ENCODE assay signal across 10 cellular contexts in genomic region chr1:206717237-206717989, GRCh38. TPM values are rescaled to one million over a fixed set of nuclear protein-coding genes. Genes with fewer than 3 reads are reported as not detected.
DNase-seq lines count a peak whose midpoint lies in the region; ATAC-seq, FAIRE-seq and TF ChIP-seq lines count a peak whose summit lies in the region.
"Had no signal": no experiment of that assay in that cellular context is flagged by ENCODE, and none has a peak within 500 bp of the region (broad histone marks: within the 10 kb centered on the region; RNA-seq: fewer than 3 reads in every experiment).

No MANE protein-coding gene starts in this region.

- H3K4me1 Mint-ChIP-seq in activated CD4-positive, alpha-beta memory T cell treated with anti-CD3 and anti-CD28 coated beads, Interleukin-2, amount 10 ng/mL, durations not matched to agents 7 days and 5 days: peaks cover 74% of the 10 kb centered on the region

- TF ChIP-seq RAD21 in liver (IDR thresholded peaks at IDR 0.05) (peak in 1 of 2 donors; percentile 15), HepG2 (CRISPR knock-in tag; IDR thresholded peaks at IDR 0.05) (no peak)

- TF ChIP-seq CTCF in liver (IDR thresholded peaks at IDR 0.05; ENCODE audit: low read depth, low read length, missing input control) (no peak), HepG2 (CRISPR knock-in tag; IDR thresholded peaks at IDR 0.05) (no peak), esophagus muscularis mucosa (IDR thresholded peaks at IDR 0.05) (no peak)

- peaks cover 4% of the 10 kb centered on the region for H3K36me3 Mint-ChIP-seq in activated CD4-positive, alpha-beta memory T cell treated with anti-CD3 and anti-CD28 coated beads, Interleukin-2, amount 10 ng/mL, durations not matched to agents 7 days and 5 days (ENCODE audit: low read depth)

- WGBS in liver: 72% methylated on average over 5 of the region's 5 CpGs
- 91% methylated on average over 5 of the region's 5 CpGs for WGBS in HepG2 (ENCODE audit: low lambda C conversion rate)
- WGBS in small intestine, 3 donors: 66 to 73% (median 68%) methylated on average over 5 of the region's 5 CpGs
- 86% methylated on average over 5 of the region's 5 CpGs for WGBS in esophagus muscularis mucosa

- CTCF ChIA-PET in HepG2 (lab: Yijun Ruan, JAX; ENCODE audit: low intra/inter-chr PET ratio, low total read pairs): no interaction called here
- CTCF ChIA-PET in activated CD4-positive, alpha-beta memory T cell treated with anti-CD3 and anti-CD28 coated beads, Interleukin-2, amount 10 ng/mL, durations not matched to agents 7 days and 5 days (lab: Charles Lee): interaction anchor here (0.6 to 4.7 kb wide), 4 partner anchors 8 to 242 kb away, joined by 3 to 24 read pairs (median 12); no protein-coding TSS in a partner anchor

- H3K27me3 Mint-ChIP-seq in activated CD4-positive, alpha-beta memory T cell treated with anti-CD3 and anti-CD28 coated beads, Interleukin-2, amount 10 ng/mL, durations not matched to agents 7 days and 5 days: no peaks in the 10 kb centered on the region

- H3K36me3 ChIP-seq in liver (ENCODE audit: control insufficient read depth in 4 of 4, insufficient read depth in 3 of 4, low read depth in 1 of 4, low read length in 3 of 4) (no peaks in the 10 kb centered on the region), HepG2 (replicated peaks in 1 of 2; ENCODE audit: control insufficient read depth in 1 of 2, insufficient read depth in 2 of 2, low read length in 2 of 2) (no peaks in the 10 kb centered on the region), small intestine (ENCODE audit: control insufficient read depth in 2 of 2, insufficient read depth in 2 of 2, low read length in 2 of 2) (no peaks in the 10 kb centered on the region), esophagus muscularis mucosa (no peaks in the 10 kb centered on the region)
- H3K36me3 ChIP-seq: suprapubic skin had no signal

- H3K79me2 ChIP-seq in HepG2 (ENCODE audit: insufficient read depth, low read length): peaks cover 43% of the 10 kb centered on the region

- H3K4me3 ChIP-seq in liver (ENCODE audit: low read depth in 1 of 3, low read length in 3 of 3) (no peak overlapping the region), HepG2 (replicated peaks in 1 of 3; ENCODE audit: insufficient read depth in 1 of 3, low read depth in 2 of 3, low read length in 3 of 3) (no peak overlapping the region), small intestine (ENCODE audit: low read depth in 1 of 2, low read length in 2 of 2) (no peak overlapping the region), esophagus muscularis mucosa (no peak overlapping the region)
- H3K4me3 ChIP-seq: suprapubic skin had no signal

- H3K27me3 ChIP-seq in liver (ENCODE audit: control insufficient read depth in 4 of 4, insufficient read depth in 4 of 4, low read length in 3 of 4): no peaks in the 10 kb centered on the region
- H3K27me3 ChIP-seq in HepG2 (ENCODE audit: control insufficient read depth in 1 of 2, insufficient read depth in 2 of 2, low read length in 2 of 2): no peaks in the 10 kb centered on the region
- no peaks in the 10 kb centered on the region for H3K27me3 ChIP-seq in small intestine (ENCODE audit: control insufficient read depth in 2 of 2, insufficient read depth in 2 of 2, low read length in 2 of 2)
- H3K27me3 ChIP-seq in esophagus muscularis mucosa: no peaks in the 10 kb centered on the region
- H3K27me3 ChIP-seq: suprapubic skin had no signal

- no peak overlapping the region for H3K9ac ChIP-seq in liver (ENCODE audit: low read depth in 1 of 2, low read length in 2 of 2)
- H3K9ac ChIP-seq in HepG2 (ENCODE audit: insufficient read depth, low read depth, low read length): no peak overlapping the region

- no peak overlapping the region for H2AFZ ChIP-seq in HepG2 (ENCODE audit: low read length)

- in situ Hi-C loops in HepG2 (cut with HindIII; ENCODE audit: extremely low pct_ligation_motif_present, low pct_unique_long_range_greater_than_20kb): no loop called here

- TF ChIP-seq EP300 in HepG2 (IDR thresholded peaks at IDR 0.05; ENCODE audit: low read depth in 2 of 2, low read length in 2 of 2) (no peak), HepG2 (CRISPR knock-in tag; IDR thresholded peaks at IDR 0.05; ENCODE audit: borderline replicate concordance) (no peak), esophagus muscularis mucosa (IDR thresholded peaks at IDR 0.05) (no peak)

- TF ChIP-seq POLR2A in HepG2 (IDR thresholded peaks at IDR 0.05; ENCODE audit: insufficient read depth in 1 of 2, low read depth in 2 of 2, low read length in 2 of 2) (no peak), esophagus muscularis mucosa (IDR thresholded peaks at IDR 0.05; ENCODE audit: low read depth) (no peak)

- no peak overlapping the region for H3K4me3 Mint-ChIP-seq in activated CD4-positive, alpha-beta memory T cell treated with anti-CD3 and anti-CD28 coated beads, Interleukin-2, amount 10 ng/mL, durations not matched to agents 7 days and 5 days

- H3K9me3 ChIP-seq in liver (ENCODE audit: control insufficient read depth in 4 of 4, low read length in 3 of 4): no peaks in the 10 kb centered on the region
- H3K9me3 ChIP-seq in HepG2 (ENCODE audit: low read length): no peaks in the 10 kb centered on the region
- no peaks in the 10 kb centered on the region for H3K9me3 ChIP-seq in small intestine (ENCODE audit: control insufficient read depth, low read depth)
- H3K9me3 ChIP-seq in esophagus muscularis mucosa: no peaks in the 10 kb centered on the region
- H3K9me3 ChIP-seq: suprapubic skin had no signal

- ATAC-seq in HepG2 (no peak), HG03135 (IDR thresholded peaks at IDR 0.05; ENCODE audit: unreplicated experiment) (peak; percentile 67)

- peak overlapping the region; percentile 80 for H3K27ac Mint-ChIP-seq in activated CD4-positive, alpha-beta memory T cell treated with anti-CD3 and anti-CD28 coated beads, Interleukin-2, amount 10 ng/mL, durations not matched to agents 7 days and 5 days

- BruUV-seq in HepG2 (replicated peaks; lab: Mats Ljungman, UMichigan): no TSS peak

- intact Hi-C loops in HepG2 (cut with micrococcal nuclease; ENCODE audit: unreplicated experiment) (no loop called here), esophagus muscularis mucosa (cut with DNase I) (no loop called here)

- no peak for FAIRE-seq in HepG2 (lab: Jason Lieb, UNC)
- no peak for FAIRE-seq in small intestine (lab: Jason Lieb, UNC)
- FAIRE-seq in frontal cortex (lab: Jason Lieb, UNC): no peak
- FAIRE-seq: keratinocyte had no signal

- POLR2A ChIA-PET in HepG2 (lab: Yijun Ruan, JAX): no interaction called here
- POLR2A ChIA-PET in activated CD4-positive, alpha-beta memory T cell treated with anti-CD3 and anti-CD28 coated beads, Interleukin-2, amount 10 ng/mL, durations not matched to agents 7 days and 5 days (lab: Charles Lee): no interaction called here

- H4K20me1 ChIP-seq in HepG2 (ENCODE audit: insufficient read depth, low read length): peaks cover 10% of the 10 kb centered on the region; the same call in 1 of the 2 replicates

- H3K27ac ChIP-seq in liver (ENCODE audit: low read depth in 1 of 2, low read length in 2 of 2): peak overlapping the region; percentile 31 to 55
- no peak overlapping the region for H3K27ac ChIP-seq in HepG2 (ENCODE audit: extremely low read length, insufficient read depth, low read length)
- H3K27ac ChIP-seq in small intestine (ENCODE audit: low read depth in 1 of 2, low read length in 1 of 2): peak overlapping the region; percentile 47 to 83
- peak overlapping the region in 2 of 4 donors; percentile 48 to 71 for H3K27ac ChIP-seq in esophagus muscularis mucosa (replicated peaks in 1 of 4)
- H3K27ac ChIP-seq: suprapubic skin had no signal

- DNase-seq in HepG2 (ENCODE audit: low spot score) (no peak), small intestine (peak; percentile 27), esophagus muscularis mucosa (ENCODE audit: extremely low spot score) (no peak), ureter (ENCODE audit: low spot score) (no peak), frontal cortex (ENCODE audit: low spot score in 2 of 2) (no peak)
- DNase-seq in activated CD4-positive, alpha-beta memory T cell treated with anti-CD3 and anti-CD28 coated beads, Interleukin-2, amount 10 ng/mL, durations not matched to agents 7 days and 5 days: peak; percentile 52

- no peaks in the 10 kb centered on the region for H3K9me3 Mint-ChIP-seq in activated CD4-positive, alpha-beta memory T cell treated with anti-CD3 and anti-CD28 coated beads, Interleukin-2, amount 10 ng/mL, durations not matched to agents 7 days and 5 days

- H3K4me2 ChIP-seq in HepG2 (ENCODE audit: low read depth, low read length): no peak overlapping the region

- H3K4me1 ChIP-seq in liver (ENCODE audit: control insufficient read depth in 4 of 4, insufficient read depth in 4 of 4, low read length in 3 of 4) (peaks cover 15 to 46% (median 38%) of the 10 kb centered on the region in 4 donors), HepG2 (ENCODE audit: insufficient read depth, low read length) (peaks cover 51% of the 10 kb centered on the region), small intestine (ENCODE audit: control insufficient read depth in 2 of 2, insufficient read depth in 1 of 2, low read depth in 1 of 2, low read length in 1 of 2) (peaks cover 19 to 48% of the 10 kb centered on the region in 2 donors), esophagus muscularis mucosa (peaks cover 67 to 90% (median 79%) of the 10 kb centered on the region in 4 donors)

RNA-seq across cellular contexts. Expression of gene MAPKAPK2, which starts 32.7 kb away (rescaled TPM):
- total RNA-seq in liver (10 to 100 TPM in 1 of 2 donors, 1 to 10 TPM in 1; 9.1 to 20.3 TPM), HepG2 (2016; rRNA removed; fragmentation: Illumina TruSeq; extraction: Trizol) (14.5 and 16.6 TPM in 2 replicates), esophagus muscularis mucosa (10 to 100 TPM; 37.8 to 70.1 (median 61.7) TPM), ureter (69.8 TPM), frontal cortex (7.3 TPM)
- polyA plus RNA-seq in liver (10 to 100 TPM in 1 of 2 donors, 1 to 10 TPM in 1; 7.5 to 24.5 TPM), HepG2 (2011; rRNA removed) (34.0 and 40.1 TPM in 2 replicates), small intestine (10 to 100 TPM; 56.4 to 93.5 (median 85.0) TPM)
- total RNA-seq in HepG2 (2016; cell fraction: cytosol; rRNA removed; fragmentation: Illumina TruSeq; extraction: Trizol; ENCODE audit: low read depth): 11.7 and 13.0 TPM in 2 replicates
- 11.8 and 16.6 TPM in 2 replicates for total RNA-seq in HepG2 (2016; cell fraction: insoluble cytoplasmic fraction; rRNA removed; fragmentation: Illumina TruSeq; extraction: Trizol)
- total RNA-seq in HepG2 (2016; cell fraction: membrane; rRNA removed; fragmentation: Illumina TruSeq; extraction: Trizol): 26.9 and 28.5 TPM in 2 replicates
- 15.3 TPM in 2 replicates for total RNA-seq in HepG2 (2016; cell fraction: nucleus; rRNA removed; fragmentation: Illumina TruSeq; extraction: Trizol)
- 28.8 and 30.9 TPM in 2 replicates for polyA plus RNA-seq in HepG2 (2011; cell fraction: cytosol; rRNA removed)
- polyA plus RNA-seq in HepG2 (2011; cell fraction: nucleus; rRNA removed): 60.6 and 63.0 TPM in 2 replicates
- 17.3 and 31.0 TPM in 2 replicates for polyA plus RNA-seq in HepG2 (2012)
- polyA plus RNA-seq in HepG2 (2016; cell fraction: cytosol; fragmentation: Illumina TruSeq; extraction: Trizol; ENCODE audit: low read depth): 13.8 and 14.2 TPM in 2 replicates
- 17.8 and 22.4 TPM in 2 replicates for polyA plus RNA-seq in HepG2 (2016; cell fraction: insoluble cytoplasmic fraction; fragmentation: Illumina TruSeq; extraction: Trizol; ENCODE audit: low read depth)
- 32.7 and 35.8 TPM in 2 replicates for polyA plus RNA-seq in HepG2 (2016; cell fraction: membrane; fragmentation: Illumina TruSeq; extraction: Trizol; ENCODE audit: low read depth)
- 41.1 and 43.4 TPM in 2 replicates for polyA plus RNA-seq in HepG2 (2016; cell fraction: nucleus; fragmentation: Illumina TruSeq; extraction: Trizol; ENCODE audit: insufficient read depth, low read depth)
- 50.0 and 68.4 TPM in 2 replicates for polyA minus RNA-seq in HepG2 (2011; rRNA and poly(A)+ RNA removed; ENCODE audit: low replicate concordance)
- 15.6 and 16.3 TPM in 2 replicates for polyA minus RNA-seq in HepG2 (2011; cell fraction: cytosol; rRNA and poly(A)+ RNA removed)
- 24.2 and 25.9 TPM in 2 replicates for polyA minus RNA-seq in HepG2 (2011; cell fraction: nucleus; rRNA and poly(A)+ RNA removed)
- 10 to 100 TPM; 89.1 to 95.2 TPM for total RNA-seq in activated CD4-positive, alpha-beta memory T cell treated with anti-CD3 and anti-CD28 coated beads, Interleukin-2, amount 10 ng/mL, durations not matched to agents 7 days and 5 days

RNA-seq across cellular contexts. Expression of gene IL19, which starts 53.2 kb away (rescaled TPM):
- total RNA-seq in liver: not detected
- polyA plus RNA-seq in liver: not detected
- not detected in 2 replicates for total RNA-seq in HepG2 (2016; rRNA removed; fragmentation: Illumina TruSeq; extraction: Trizol)
- not detected in 2 replicates for total RNA-seq in HepG2 (2016; cell fraction: cytosol; rRNA removed; fragmentation: Illumina TruSeq; extraction: Trizol; ENCODE audit: low read depth)
- not detected in 2 replicates for total RNA-seq in HepG2 (2016; cell fraction: insoluble cytoplasmic fraction; rRNA removed; fragmentation: Illumina TruSeq; extraction: Trizol)
- total RNA-seq in HepG2 (2016; cell fraction: membrane; rRNA removed; fragmentation: Illumina TruSeq; extraction: Trizol): not detected in 2 replicates
- not detected in 2 replicates for total RNA-seq in HepG2 (2016; cell fraction: nucleus; rRNA removed; fragmentation: Illumina TruSeq; extraction: Trizol)
- polyA plus RNA-seq in HepG2 (2011; rRNA removed): not detected in 2 replicates
- polyA plus RNA-seq in HepG2 (2011; cell fraction: cytosol; rRNA removed): not detected in 2 replicates
- polyA plus RNA-seq in HepG2 (2011; cell fraction: nucleus; rRNA removed): not detected in 2 replicates
- polyA plus RNA-seq in HepG2 (2012): not detected in 2 replicates
- not detected in 2 replicates for polyA plus RNA-seq in HepG2 (2016; cell fraction: cytosol; fragmentation: Illumina TruSeq; extraction: Trizol; ENCODE audit: low read depth)
- not detected in 2 replicates for polyA plus RNA-seq in HepG2 (2016; cell fraction: insoluble cytoplasmic fraction; fragmentation: Illumina TruSeq; extraction: Trizol; ENCODE audit: low read depth)
- polyA plus RNA-seq in HepG2 (2016; cell fraction: membrane; fragmentation: Illumina TruSeq; extraction: Trizol; ENCODE audit: low read depth): not detected in 2 replicates
- not detected in 2 replicates for polyA plus RNA-seq in HepG2 (2016; cell fraction: nucleus; fragmentation: Illumina TruSeq; extraction: Trizol; ENCODE audit: insufficient read depth, low read depth)
- polyA minus RNA-seq in HepG2 (2011; rRNA and poly(A)+ RNA removed; ENCODE audit: low replicate concordance): not detected in 2 replicates
- not detected in 2 replicates for polyA minus RNA-seq in HepG2 (2011; cell fraction: cytosol; rRNA and poly(A)+ RNA removed)
- polyA minus RNA-seq in HepG2 (2011; cell fraction: nucleus; rRNA and poly(A)+ RNA removed): not detected in 2 replicates
- total RNA-seq in activated CD4-positive, alpha-beta memory T cell treated with anti-CD3 and anti-CD28 coated beads, Interleukin-2, amount 10 ng/mL, durations not matched to agents 7 days and 5 days: not detected
- not detected for polyA plus RNA-seq in small intestine
- total RNA-seq in esophagus muscularis mucosa: not detected
- not detected for total RNA-seq in ureter
- not detected for total RNA-seq in frontal cortex
- total RNA-seq: suprapubic skin had no signal
- polyA plus RNA-seq: keratinocyte had no signal

RNA-seq across cellular contexts. Expression of gene IL10, which starts 54.9 kb away (rescaled TPM):
- total RNA-seq in liver (1 to 10 TPM in 1 of 2 donors, under 1 TPM in 1; 0.23 to 1.4 TPM), HepG2 (2016; rRNA removed; fragmentation: Illumina TruSeq; extraction: Trizol) (not detected in 2 replicates), esophagus muscularis mucosa (1 to 10 TPM in 3 of 4 donors, under 1 TPM in 1; 0.83 to 5.1 (median 3.5) TPM), ureter (0.68 TPM), frontal cortex (0.41 TPM)
- polyA plus RNA-seq in liver (under 1 TPM; 0.54 to 0.63 TPM), HepG2 (2011; rRNA removed) (not detected in 2 replicates), small intestine (1 to 10 TPM in 1 of 3 donors, under 1 TPM in 1, not detected in 1; 0.54 to 5.1 TPM)
- not detected in 2 replicates for total RNA-seq in HepG2 (2016; cell fraction: cytosol; rRNA removed; fragmentation: Illumina TruSeq; extraction: Trizol; ENCODE audit: low read depth)
- total RNA-seq in HepG2 (2016; cell fraction: insoluble cytoplasmic fraction; rRNA removed; fragmentation: Illumina TruSeq; extraction: Trizol): not detected in 2 replicates
- total RNA-seq in HepG2 (2016; cell fraction: membrane; rRNA removed; fragmentation: Illumina TruSeq; extraction: Trizol): not detected in 2 replicates
- total RNA-seq in HepG2 (2016; cell fraction: nucleus; rRNA removed; fragmentation: Illumina TruSeq; extraction: Trizol): not detected in 2 replicates
- polyA plus RNA-seq in HepG2 (2011; cell fraction: cytosol; rRNA removed): not detected in 2 replicates
- not detected in 2 replicates for polyA plus RNA-seq in HepG2 (2011; cell fraction: nucleus; rRNA removed)
- polyA plus RNA-seq in HepG2 (2012): not detected in 2 replicates
- not detected in 2 replicates for polyA plus RNA-seq in HepG2 (2016; cell fraction: cytosol; fragmentation: Illumina TruSeq; extraction: Trizol; ENCODE audit: low read depth)
- not detected in 2 replicates for polyA plus RNA-seq in HepG2 (2016; cell fraction: insoluble cytoplasmic fraction; fragmentation: Illumina TruSeq; extraction: Trizol; ENCODE audit: low read depth)
- polyA plus RNA-seq in HepG2 (2016; cell fraction: membrane; fragmentation: Illumina TruSeq; extraction: Trizol; ENCODE audit: low read depth): not detected in 2 replicates
- polyA plus RNA-seq in HepG2 (2016; cell fraction: nucleus; fragmentation: Illumina TruSeq; extraction: Trizol; ENCODE audit: insufficient read depth, low read depth): not detected in 2 replicates
- polyA minus RNA-seq in HepG2 (2011; rRNA and poly(A)+ RNA removed; ENCODE audit: low replicate concordance): not detected in 2 replicates
- not detected in 2 replicates for polyA minus RNA-seq in HepG2 (2011; cell fraction: cytosol; rRNA and poly(A)+ RNA removed)
- polyA minus RNA-seq in HepG2 (2011; cell fraction: nucleus; rRNA and poly(A)+ RNA removed): not detected in 2 replicates
- 1 to 10 TPM in 1 of 2 experiments, under 1 TPM in 1; 0.73 to 1.9 TPM for total RNA-seq in activated CD4-positive, alpha-beta memory T cell treated with anti-CD3 and anti-CD28 coated beads, Interleukin-2, amount 10 ng/mL, durations not matched to agents 7 days and 5 days
- polyA plus RNA-seq: keratinocyte had no signal

Comparison
In these comparisons a context has a peak if more than half of its experiments do, and no peak if none do; other contexts are left out.
1. DNase-seq: peak in activated CD4-positive, alpha-beta memory T cell treated with anti-CD3 and anti-CD28 coated beads, Interleukin-2, amount 10 ng/mL, durations not matched to agents 7 days and 5 days (single experiment) and small intestine (single experiment); none in HepG2 (single experiment), esophagus muscularis mucosa (single experiment), ureter (single experiment) and frontal cortex (0 of 2).